Comparison of ENCODE assay signal across 28 cellular contexts in genomic region chr5:32499261-32499660, GRCh38. TPM values are rescaled to one million over a fixed set of nuclear protein-coding genes. Genes with fewer than 3 reads are reported as not detected.
DNase-seq lines count a peak whose midpoint lies in the region; ATAC-seq lines count a peak whose summit lies in the region.
"Had no signal": no experiment of that assay in that cellular context is flagged by ENCODE, and none has a peak within 500 bp of the region (broad histone marks: within the 10 kb centered on the region; RNA-seq: fewer than 3 reads in every experiment).

No MANE protein-coding gene starts in this region.

- CTCF ChIA-PET in activated CD4-positive, alpha-beta memory T cell treated with anti-CD3 and anti-CD28 coated beads for 36 hours (lab: Charles Lee): interaction anchor here (1.6 to 5.6 kb wide), 3 partner anchors 10 to 90 kb away, joined by 4 to 37 read pairs (median 23); partner anchors contain the start of gene SUB1
- CTCF ChIA-PET in activated CD4-positive, alpha-beta memory T cell treated with anti-CD3 and anti-CD28 coated beads, Interleukin-2, amount 10 ng/mL, durations not matched to agents 7 days and 5 days (lab: Charles Lee): interaction anchor here (1.3 to 1.8 kb wide), 4 partner anchors 10 to 91 kb away, joined by 3 to 10 read pairs (median 7); no protein-coding TSS in a partner anchor

- peak; percentile 64 for DNase-seq in activated CD4-positive, alpha-beta memory T cell treated with anti-CD3 and anti-CD28 coated beads for 36 hours
- no peak for DNase-seq in activated CD4-positive, alpha-beta memory T cell treated with anti-CD3 and anti-CD28 coated beads, Interleukin-2, amount 10 ng/mL, durations not matched to agents 7 days and 5 days
- no peak for DNase-seq in T-helper 17 cell
- DNase-seq in stimulated activated CD4-positive, alpha-beta T cell treated with anti-CD3 and anti-CD28 coated beads, Interleukin-12 subunit alpha, Interleukin-12 subunit beta, amount 100 ng/mL, for 4 hours: peak; percentile 11
- no peak for DNase-seq in NCI-H1436 (lab: John Stamatoyannopoulos, UW)
- DNase-seq in NCI-H226: no peak
- DNase-seq: activated T-cell treated with anti-CD3 and anti-CD28 coated beads, Interleukin-2, amount 50 U/mL, for 1 hour; AML-193; CD4-positive, alpha-beta T cell; DND-41; dorsolateral prefrontal cortex; esophagus squamous epithelium; foreskin keratinocyte; GM23248; head of caudate nucleus; HFFc6; islet precursor cell; left lung; mesenchymal stem cell; NCI-H1092 treated with DMSO at 0.1 percent for 48 hours; NCI-H187; NCI-H510A; posterior cingulate gyrus had no signal

- H3K36me3 Mint-ChIP-seq in activated CD4-positive, alpha-beta memory T cell treated with anti-CD3 and anti-CD28 coated beads for 36 hours: no peaks in the 10 kb centered on the region
- H3K36me3 Mint-ChIP-seq in activated CD4-positive, alpha-beta memory T cell treated with anti-CD3 and anti-CD28 coated beads, Interleukin-2, amount 10 ng/mL, durations not matched to agents 7 days and 5 days (ENCODE audit: low read depth): no peaks in the 10 kb centered on the region
- no peaks in the 10 kb centered on the region for H3K36me3 Mint-ChIP-seq in T-helper 17 cell (ENCODE audit: low read depth)
- H3K36me3 Mint-ChIP-seq in stimulated activated memory B cell treated with anti-CD40 and anti-IgM and Interleukin-4, amounts not matched to agents 10 μg/mL and 1 μg/mL and 100 μg/mL, for 72 hours: no peaks in the 10 kb centered on the region
- H3K36me3 Mint-ChIP-seq: WTC11 had no signal

- peaks cover 10% of the 10 kb centered on the region for H3K4me1 Mint-ChIP-seq in activated CD4-positive, alpha-beta memory T cell treated with anti-CD3 and anti-CD28 coated beads for 36 hours (ENCODE audit: low read depth)
- H3K4me1 Mint-ChIP-seq in activated CD4-positive, alpha-beta memory T cell treated with anti-CD3 and anti-CD28 coated beads, Interleukin-2, amount 10 ng/mL, durations not matched to agents 7 days and 5 days: peaks cover 11% of the 10 kb centered on the region
- peaks cover 13% of the 10 kb centered on the region for H3K4me1 Mint-ChIP-seq in T-helper 17 cell
- peaks cover 24% of the 10 kb centered on the region for H3K4me1 Mint-ChIP-seq in stimulated activated memory B cell treated with anti-CD40 and anti-IgM and Interleukin-4, amounts not matched to agents 10 μg/mL and 1 μg/mL and 100 μg/mL, for 72 hours

- no peak overlapping the region for H3K27ac Mint-ChIP-seq in activated CD4-positive, alpha-beta memory T cell treated with anti-CD3 and anti-CD28 coated beads for 36 hours
- no peak overlapping the region for H3K27ac Mint-ChIP-seq in activated CD4-positive, alpha-beta memory T cell treated with anti-CD3 and anti-CD28 coated beads, Interleukin-2, amount 10 ng/mL, durations not matched to agents 7 days and 5 days
- no peak overlapping the region for H3K27ac Mint-ChIP-seq in T-helper 17 cell
- H3K27ac Mint-ChIP-seq in stimulated activated memory B cell treated with anti-CD40 and anti-IgM and Interleukin-4, amounts not matched to agents 10 μg/mL and 1 μg/mL and 100 μg/mL, for 72 hours: no peak overlapping the region
- H3K27ac Mint-ChIP-seq: CD4-positive, alpha-beta T cell; HFFc6; stimulated activated naive CD8-positive, alpha-beta T cell treated with anti-CD3 and anti-CD28 coated beads, Interleukin-15, Interleukin-2, amounts not matched to agents 100 ng/mL and 50 ng/mL, for 24 hours; WTC11 had no signal

- no peaks in the 10 kb centered on the region for H3K9me3 Mint-ChIP-seq in activated CD4-positive, alpha-beta memory T cell treated with anti-CD3 and anti-CD28 coated beads for 36 hours
- H3K9me3 Mint-ChIP-seq in activated CD4-positive, alpha-beta memory T cell treated with anti-CD3 and anti-CD28 coated beads, Interleukin-2, amount 10 ng/mL, durations not matched to agents 7 days and 5 days: no peaks in the 10 kb centered on the region
- no peaks in the 10 kb centered on the region for H3K9me3 Mint-ChIP-seq in stimulated activated memory B cell treated with anti-CD40 and anti-IgM and Interleukin-4, amounts not matched to agents 10 μg/mL and 1 μg/mL and 100 μg/mL, for 72 hours
- H3K9me3 Mint-ChIP-seq: CD4-positive, alpha-beta T cell; HFFc6; stimulated activated naive CD8-positive, alpha-beta T cell treated with anti-CD3 and anti-CD28 coated beads, Interleukin-15, Interleukin-2, amounts not matched to agents 100 ng/mL and 50 ng/mL, for 24 hours; WTC11 had no signal

- H3K9me3 ChIP-seq in T-helper 17 cell (ENCODE audit: control insufficient read depth, low read length, poor library complexity, severe bottlenecking): no peaks in the 10 kb centered on the region
- H3K9me3 ChIP-seq: esophagus squamous epithelium, left lung, right atrium auricular region, thoracic aorta had no signal

- POLR2A ChIA-PET in activated CD4-positive, alpha-beta memory T cell treated with anti-CD3 and anti-CD28 coated beads for 36 hours (lab: Charles Lee): interaction anchor here (0.6 to 1.0 kb wide), 3 partner anchors 32 to 90 kb away, joined by 3 to 4 read pairs (median 4); no protein-coding TSS in a partner anchor
- POLR2A ChIA-PET in activated CD4-positive, alpha-beta memory T cell treated with anti-CD3 and anti-CD28 coated beads, Interleukin-2, amount 10 ng/mL, durations not matched to agents 7 days and 5 days (lab: Charles Lee): interaction anchor here (1.0 to 1.2 kb wide), 2 partner anchors 54 to 83 kb away, joined by 4 read pairs; partner anchors contain the start of gene ZFR

- peak; percentile 20 for ATAC-seq in T-helper 17 cell
- peak; percentile 48 for ATAC-seq in stimulated activated memory B cell treated with anti-CD40 and anti-IgM and Interleukin-4, amounts not matched to agents 10 μg/mL and 1 μg/mL and 100 μg/mL, for 72 hours
- ATAC-seq: foreskin keratinocyte, left lung had no signal

- intact Hi-C loops in activated CD4-positive, alpha-beta memory T cell treated with anti-CD3 and anti-CD28 coated beads for 36 hours (cut with micrococcal nuclease): no loop called here

- H3K4me3 Mint-ChIP-seq in activated CD4-positive, alpha-beta memory T cell treated with anti-CD3 and anti-CD28 coated beads for 36 hours: no peak overlapping the region
- no peak overlapping the region for H3K4me3 Mint-ChIP-seq in activated CD4-positive, alpha-beta memory T cell treated with anti-CD3 and anti-CD28 coated beads, Interleukin-2, amount 10 ng/mL, durations not matched to agents 7 days and 5 days
- H3K4me3 Mint-ChIP-seq in T-helper 17 cell: no peak overlapping the region
- no peak overlapping the region for H3K4me3 Mint-ChIP-seq in stimulated activated memory B cell treated with anti-CD40 and anti-IgM and Interleukin-4, amounts not matched to agents 10 μg/mL and 1 μg/mL and 100 μg/mL, for 72 hours
- H3K4me3 Mint-ChIP-seq: CD4-positive, alpha-beta T cell; HFFc6; stimulated activated naive CD8-positive, alpha-beta T cell treated with anti-CD3 and anti-CD28 coated beads, Interleukin-15, Interleukin-2, amounts not matched to agents 100 ng/mL and 50 ng/mL, for 24 hours; WTC11 had no signal

- H3K27me3 Mint-ChIP-seq in activated CD4-positive, alpha-beta memory T cell treated with anti-CD3 and anti-CD28 coated beads for 36 hours: no peaks in the 10 kb centered on the region
- peaks cover 1% of the 10 kb centered on the region for H3K27me3 Mint-ChIP-seq in activated CD4-positive, alpha-beta memory T cell treated with anti-CD3 and anti-CD28 coated beads, Interleukin-2, amount 10 ng/mL, durations not matched to agents 7 days and 5 days
- peaks cover 6% of the 10 kb centered on the region for H3K27me3 Mint-ChIP-seq in T-helper 17 cell
- peaks cover 61% of the 10 kb centered on the region for H3K27me3 Mint-ChIP-seq in stimulated activated memory B cell treated with anti-CD40 and anti-IgM and Interleukin-4, amounts not matched to agents 10 μg/mL and 1 μg/mL and 100 μg/mL, for 72 hours
- H3K27me3 Mint-ChIP-seq: CD4-positive, alpha-beta T cell had no signal

RNA-seq across cellular contexts. Expression of gene ZFR, which starts 54.7 kb away (rescaled TPM):
- total RNA-seq in activated CD4-positive, alpha-beta memory T cell treated with anti-CD3 and anti-CD28 coated beads for 36 hours: 10 to 100 TPM; 58.1 to 61.1 TPM
- total RNA-seq in activated CD4-positive, alpha-beta memory T cell treated with anti-CD3 and anti-CD28 coated beads, Interleukin-2, amount 10 ng/mL, durations not matched to agents 7 days and 5 days: 10 to 100 TPM; 44.8 to 45.1 TPM
- 10 to 100 TPM; 51.2 to 63.7 TPM for total RNA-seq in T-helper 17 cell

Comparison
In these comparisons a context has a peak if more than half of its experiments do, and no peak if none do; other contexts are left out.
1. DNase-seq: peak in activated CD4-positive, alpha-beta memory T cell treated with anti-CD3 and anti-CD28 coated beads for 36 hours (single experiment) and stimulated activated CD4-positive, alpha-beta T cell treated with anti-CD3 and anti-CD28 coated beads, Interleukin-12 subunit alpha, Interleukin-12 subunit beta, amount 100 ng/mL, for 4 hours (single experiment); none in activated CD4-positive, alpha-beta memory T cell treated with anti-CD3 and anti-CD28 coated beads, Interleukin-2, amount 10 ng/mL, durations not matched to agents 7 days and 5 days (single experiment), T-helper 17 cell (0 of 3), NCI-H1436 (single experiment) and NCI-H226 (single experiment).